ENCODE assay signal across 14 cellular contexts in the genomic region with DNA sequence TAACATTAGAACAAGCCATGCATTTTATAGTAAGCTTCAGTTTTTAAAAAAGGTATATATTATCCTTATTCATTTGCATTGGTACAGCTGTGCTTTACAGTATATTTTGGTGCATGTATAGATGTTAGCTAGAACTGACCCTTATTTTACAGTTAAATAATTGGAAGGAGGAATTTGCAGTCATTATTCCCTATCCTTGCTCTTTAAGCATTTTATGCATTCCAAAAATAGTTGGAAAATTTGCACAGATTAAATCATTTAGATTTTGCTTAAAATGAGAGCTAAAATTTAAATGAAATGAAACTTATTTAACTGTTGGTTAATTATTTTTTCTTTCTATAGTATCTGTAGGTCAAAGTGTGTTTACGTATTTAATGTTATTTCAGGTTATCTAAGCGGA.
DNase-seq lines count a peak whose midpoint lies in the region; ATAC-seq and TF ChIP-seq lines count a peak whose summit lies in the region.
"Had no signal": no experiment of that assay in that cellular context is flagged by ENCODE, and none has a peak within 500 bp of the region (broad histone marks: within the 10 kb centered on the region; RNA-seq: fewer than 3 reads in every experiment).

No MANE protein-coding gene starts in this region.

- H3K4me1 Mint-ChIP-seq in WTC11: peaks cover 35% of the 10 kb centered on the region
- H3K4me1 Mint-ChIP-seq: CD4-positive, alpha-beta memory T cell had no signal

- no peak overlapping the region; the same call in 1 of the 2 replicates for H3K9ac ChIP-seq in BLaER1

- H3K27ac ChIP-seq in BLaER1: peak overlapping the region; percentile 35; the same call in 1 of the 2 replicates
- H3K27ac ChIP-seq in sigmoid colon: no peak overlapping the region
- H3K27ac ChIP-seq: neutrophil had no signal

- H3K4me2 ChIP-seq in BLaER1: peak overlapping the region; percentile 26

- ATAC-seq in WTC11: no peak
- ATAC-seq in GM18858 (IDR thresholded peaks at IDR 0.05; ENCODE audit: unreplicated experiment): no peak
- ATAC-seq in GM18868 (IDR thresholded peaks at IDR 0.05; ENCODE audit: unreplicated experiment): no peak
- no peak for ATAC-seq in GM21381 (IDR thresholded peaks at IDR 0.05; ENCODE audit: unreplicated experiment)
- ATAC-seq: K562 had no signal

- CTCF ChIA-PET in WTC11 (lab: Charles Lee): interaction anchor here (0.5 to 1.9 kb wide), 2 partner anchors 103 to 415 kb away, joined by 4 to 7 read pairs; no protein-coding TSS in a partner anchor

- 72 to 73% methylated on average over 2 of the region's 2 CpGs for WGBS in sigmoid colon, 2 donors

- DNase-seq in WTC11 (ENCODE audit: low spot score): no peak
- DNase-seq in fibroblast of villous mesenchyme (ENCODE audit: low read depth): no peak
- DNase-seq in sigmoid colon: no peak
- no peak for DNase-seq in islet precursor cell
- DNase-seq: activated CD8-positive, alpha-beta memory T cell treated with anti-CD3 and anti-CD28 coated beads for 24 hours; amniotic stem cell; CD4-positive, alpha-beta memory T cell; NCI-H2171 had no signal

- H3K4me3 ChIP-seq in BLaER1 (0 out of 2 replicates have a peak overlapping the region, but pooled peaks have one; percentile 42), fibroblast of villous mesenchyme (ENCODE audit: low read depth, low read length) (peak overlapping the region; percentile 34), sigmoid colon (peak overlapping the region in 3 of 4 donors; percentile 11 to 41 (median 40))
- H3K4me3 ChIP-seq: K562 had no signal

- H4K20me1 ChIP-seq in BLaER1: no peaks in the 10 kb centered on the region

- TF ChIP-seq EP300 in sigmoid colon (IDR thresholded peaks at IDR 0.05): no peak

- H3K9me3 ChIP-seq in BLaER1 (peaks cover 48% of the 10 kb centered on the region), sigmoid colon (no peaks in the 10 kb centered on the region)
- H3K9me3 ChIP-seq: neutrophil had no signal

- no peaks in the 10 kb centered on the region for H3K27me3 Mint-ChIP-seq in WTC11 (ENCODE audit: low read depth)
- H3K27me3 Mint-ChIP-seq: CD4-positive, alpha-beta memory T cell had no signal

- no peak for TF ChIP-seq CTCF in WTC11 (IDR thresholded peaks at IDR 0.05)
- TF ChIP-seq CTCF in fibroblast of villous mesenchyme (IDR thresholded peaks at IDR 0.05; ENCODE audit: insufficient read depth, low read depth, low read length): no peak
- no peak for TF ChIP-seq CTCF in sigmoid colon (IDR thresholded peaks at IDR 0.05)

- H3K27me3 ChIP-seq in BLaER1: no peaks in the 10 kb centered on the region
- H3K27me3 ChIP-seq in sigmoid colon: no peaks in the 10 kb centered on the region
- H3K27me3 ChIP-seq: neutrophil had no signal

- no peaks in the 10 kb centered on the region for H3K36me3 ChIP-seq in BLaER1
- H3K36me3 ChIP-seq in sigmoid colon: no peaks in the 10 kb centered on the region
- H3K36me3 ChIP-seq: neutrophil had no signal

- H3K27ac Mint-ChIP-seq in WTC11: peak overlapping the region; percentile 94
- H3K27ac Mint-ChIP-seq: CD4-positive, alpha-beta memory T cell had no signal

- intact Hi-C loops in sigmoid colon (cut with DNase I): no loop called here

- H3K4me1 ChIP-seq in BLaER1 (peaks cover 5% of the 10 kb centered on the region; the same call in 1 of the 2 replicates), sigmoid colon (peaks cover 0 to 6% (median 2%) of the 10 kb centered on the region in 4 donors)

- peaks cover 13% of the 10 kb centered on the region for H3K36me3 Mint-ChIP-seq in WTC11
- H3K36me3 Mint-ChIP-seq: CD4-positive, alpha-beta memory T cell had no signal

- no peak for TF ChIP-seq POLR2A in sigmoid colon (IDR thresholded peaks at IDR 0.05)

- peaks cover 27% of the 10 kb centered on the region for H3K9me3 Mint-ChIP-seq in WTC11

- H3K4me3 Mint-ChIP-seq in WTC11: peak overlapping the region; percentile 47

- POLR2A ChIA-PET in WTC11 (lab: Charles Lee): interaction anchor here (0.5 kb wide), 1 partner anchor 539 kb away, joined by 3 read pairs; no protein-coding TSS in a partner anchor

TF ChIP-seq in WTC11, 78 proteins besides CTCF, POLR2A, EP300 and RAD21:
- TF ChIP-seq, protein P1, sequence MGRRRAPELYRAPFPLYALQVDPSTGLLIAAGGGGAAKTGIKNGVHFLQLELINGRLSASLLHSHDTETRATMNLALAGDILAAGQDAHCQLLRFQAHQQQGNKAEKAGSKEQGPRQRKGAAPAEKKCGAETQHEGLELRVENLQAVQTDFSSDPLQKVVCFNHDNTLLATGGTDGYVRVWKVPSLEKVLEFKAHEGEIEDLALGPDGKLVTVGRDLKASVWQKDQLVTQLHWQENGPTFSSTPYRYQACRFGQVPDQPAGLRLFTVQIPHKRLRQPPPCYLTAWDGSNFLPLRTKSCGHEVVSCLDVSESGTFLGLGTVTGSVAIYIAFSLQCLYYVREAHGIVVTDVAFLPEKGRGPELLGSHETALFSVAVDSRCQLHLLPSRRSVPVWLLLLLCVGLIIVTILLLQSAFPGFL (CRISPR knock-in tag; IDR thresholded peaks at IDR 0.05; ENCODE audit: borderline replicate concordance): no peak
- TF ChIP-seq ZBTB21 (CRISPR knock-in tag; IDR thresholded peaks at IDR 0.05; ENCODE audit: borderline replicate concordance): no peak
- TF ChIP-seq ZNF138 (CRISPR knock-in tag; conservative IDR thresholded peaks at IDR 0.05): no peak
- TF ChIP-seq NFYB (CRISPR knock-in tag; conservative IDR thresholded peaks at IDR 0.05; ENCODE audit: low read depth): no peak
